3 cellular contexts compared by ENCODE assay signal in genomic region chr20:51371720-51372119, GRCh38.
"Had no signal": no experiment of that assay in that cellular context is flagged by ENCODE, and none has a peak within 500 bp of the region (broad histone marks: within the 10 kb centered on the region; RNA-seq: fewer than 3 reads in every experiment).

No MANE protein-coding gene starts in this region.

- H3K9me3 ChIP-seq: SJCRH30 had no signal

- DNase-seq: NCI-H524 treated with DMSO at 0.1 percent for 48 hours, SHP77 treated with DMSO at 0.1 percent for 48 hours had no signal

- H3K27me3 ChIP-seq: SJCRH30 had no signal

- H3K36me3 ChIP-seq: SJCRH30 had no signal

- H3K27ac ChIP-seq: SJCRH30 had no signal

- H3K4me3 ChIP-seq: SJCRH30 had no signal
